Comparison of ENCODE assay signal across 2 cellular contexts in the genomic region with DNA sequence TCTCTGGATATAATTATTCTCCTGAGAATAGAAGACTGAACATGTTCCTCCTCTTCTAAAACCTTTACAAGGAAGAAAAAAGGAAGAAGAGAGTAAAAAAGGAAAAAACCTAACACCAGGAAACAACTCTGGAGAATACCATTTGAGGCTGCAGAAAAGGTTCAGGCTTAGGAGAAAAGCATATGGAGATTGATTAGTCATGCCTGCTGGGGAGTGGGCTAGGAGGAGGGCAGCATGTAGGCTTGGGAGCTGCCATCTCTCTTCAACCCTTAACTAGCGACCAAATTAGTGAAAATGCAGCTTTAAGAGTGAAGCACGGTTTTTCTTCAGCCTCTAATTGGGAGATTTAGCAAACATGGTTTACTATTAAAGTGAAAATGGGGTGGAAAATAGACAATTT.
TF ChIP-seq lines count a peak whose summit lies in the region.

No MANE protein-coding gene starts in this region.

TF ChIP-seq in A549, 52 proteins besides CTCF, POLR2A, EP300 and RAD21 (continued from another document):
- TF ChIP-seq, protein P1, sequence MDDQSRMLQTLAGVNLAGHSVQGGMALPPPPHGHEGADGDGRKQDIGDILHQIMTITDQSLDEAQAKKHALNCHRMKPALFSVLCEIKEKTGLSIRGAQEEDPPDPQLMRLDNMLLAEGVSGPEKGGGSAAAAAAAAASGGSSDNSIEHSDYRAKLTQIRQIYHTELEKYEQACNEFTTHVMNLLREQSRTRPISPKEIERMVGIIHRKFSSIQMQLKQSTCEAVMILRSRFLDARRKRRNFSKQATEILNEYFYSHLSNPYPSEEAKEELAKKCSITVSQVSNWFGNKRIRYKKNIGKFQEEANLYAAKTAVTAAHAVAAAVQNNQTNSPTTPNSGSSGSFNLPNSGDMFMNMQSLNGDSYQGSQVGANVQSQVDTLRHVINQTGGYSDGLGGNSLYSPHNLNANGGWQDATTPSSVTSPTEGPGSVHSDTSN (IDR thresholded peaks at IDR 0.05) = no peak
- TF ChIP-seq PHF8 (IDR thresholded peaks at IDR 0.05; ENCODE audit: borderline replicate concordance, low read depth) = no peak
- TF ChIP-seq HEYL (CRISPR knock-in tag; IDR thresholded peaks at IDR 0.05) = no peak
- TF ChIP-seq, protein P2, sequence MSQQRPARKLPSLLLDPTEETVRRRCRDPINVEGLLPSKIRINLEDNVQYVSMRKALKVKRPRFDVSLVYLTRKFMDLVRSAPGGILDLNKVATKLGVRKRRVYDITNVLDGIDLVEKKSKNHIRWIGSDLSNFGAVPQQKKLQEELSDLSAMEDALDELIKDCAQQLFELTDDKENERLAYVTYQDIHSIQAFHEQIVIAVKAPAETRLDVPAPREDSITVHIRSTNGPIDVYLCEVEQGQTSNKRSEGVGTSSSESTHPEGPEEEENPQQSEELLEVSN (IDR thresholded peaks at IDR 0.05; ENCODE audit: borderline replicate concordance, low read depth) = no peak
- no peak for TF ChIP-seq ZSCAN20 (CRISPR knock-in tag; IDR thresholded peaks at IDR 0.05)
- no peak for TF ChIP-seq SREBF2 (IDR thresholded peaks at IDR 0.05)
- no peak for TF ChIP-seq GATA3 (IDR thresholded peaks at IDR 0.05; ENCODE audit: borderline replicate concordance)
- TF ChIP-seq KDM1A (IDR thresholded peaks at IDR 0.05; ENCODE audit: low read depth) = no peak

TF ChIP-seq in HEK293, 187 proteins besides CTCF, POLR2A, EP300 and RAD21 (continued from another document):
- TF ChIP-seq, protein P1 (CRISPR knock-in tag; IDR thresholded peaks at IDR 0.05) = no peak
- no peak for TF ChIP-seq ZNF701 (tag by site-specific recombination; IDR thresholded peaks at IDR 0.05)
TF ChIP-seq in HEK293: peak in this region for 2.
